Comparison of ENCODE assay signal across 1 cellular context in the genomic region with DNA sequence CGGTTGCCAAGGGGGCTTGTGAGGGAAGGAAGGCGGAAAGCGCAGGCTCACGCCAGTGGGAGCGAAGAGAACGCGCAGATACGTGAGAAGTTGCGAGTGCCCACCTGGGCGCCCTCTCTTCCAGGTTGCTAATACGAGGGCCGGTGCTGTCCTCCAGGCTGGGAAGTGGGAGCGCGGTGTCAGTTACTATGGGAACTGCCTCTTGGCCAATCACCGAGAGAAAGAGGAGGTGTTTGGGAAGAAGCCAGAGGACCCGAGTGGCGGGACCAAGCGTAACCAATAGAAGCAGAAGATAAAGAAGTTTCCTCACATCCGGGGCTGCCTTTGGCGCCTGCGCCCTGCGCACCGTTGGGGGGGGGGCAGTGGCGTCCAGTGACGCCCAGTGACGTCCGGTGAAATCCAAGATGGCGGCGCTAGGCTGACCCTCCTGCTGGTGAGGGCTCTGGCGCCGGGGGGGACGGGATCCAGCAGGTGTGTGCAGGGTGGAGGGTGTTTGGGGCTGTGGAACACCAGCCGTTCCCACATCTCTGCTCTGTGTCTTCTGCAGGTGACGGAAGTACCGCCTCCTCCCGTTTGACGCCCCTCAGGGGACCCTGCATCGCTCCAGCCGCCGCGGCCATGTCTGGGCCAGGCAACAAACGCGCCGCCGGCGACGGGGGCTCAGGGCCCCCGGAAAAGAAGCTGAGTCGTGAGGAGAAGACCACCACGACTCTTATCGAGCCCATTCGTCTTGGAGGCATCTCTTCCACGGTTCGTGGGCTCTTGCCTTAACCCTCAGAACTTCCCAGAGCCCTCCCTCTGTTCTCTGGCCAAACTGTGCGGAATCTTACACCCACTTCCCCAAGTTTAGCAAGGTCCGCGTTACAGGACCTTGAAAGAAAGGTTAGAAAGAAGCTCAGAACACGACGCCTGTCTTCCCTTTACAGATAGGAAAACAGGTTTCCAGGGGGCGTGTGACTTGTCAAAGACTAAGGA.
TF ChIP-seq lines count a peak whose summit lies in the region.

Gene CFAP119, minus strand, starts transcription at position 135 of the 975 bp plus-strand sequence. CDS start 314 bp downstream, outside the sequence.
Gene RNF40, plus strand, starts transcription at position 395 of the 975 bp plus-strand sequence. Its CDS starts 224 bp downstream, at position 619.

TF ChIP-seq in HepG2, 621 proteins besides CTCF, POLR2A, EP300 and RAD21 (continued from another document and continues in another):
- TF ChIP-seq THAP9 (CRISPR knock-in tag; IDR thresholded peaks at IDR 0.05; ENCODE audit: borderline replicate concordance) (peak; percentile 99), SNAI1 (CRISPR knock-in tag; IDR thresholded peaks at IDR 0.05; ENCODE audit: borderline replicate concordance) (no peak; the same call in 1 of the 2 replicates), ZFP37 (CRISPR knock-in tag; IDR thresholded peaks at IDR 0.05; ENCODE audit: borderline replicate concordance) (peak; percentile 67; the same call in 1 of the 2 replicates), ZNF75D (CRISPR knock-in tag; IDR thresholded peaks at IDR 0.05; ENCODE audit: borderline replicate concordance) (no peak), FLYWCH1 (CRISPR knock-in tag; IDR thresholded peaks at IDR 0.05) (no peak), BCLAF1 (IDR thresholded peaks at IDR 0.05) (no peak), E2F5 (CRISPR knock-in tag; conservative IDR thresholded peaks at IDR 0.05) (peak; percentile 25; the same call in 1 of the 2 replicates), ZNF619 (CRISPR knock-in tag; IDR thresholded peaks at IDR 0.05) (0 out of 2 replicates have a peak, but pooled peaks have one; percentile 52), MBNL3 (CRISPR knock-in tag; conservative IDR thresholded peaks at IDR 0.05) (no peak), STAG1 (CRISPR knock-in tag; IDR thresholded peaks at IDR 0.05) (no peak; the same call in 1 of the 2 replicates), UBTF (CRISPR knock-in tag; IDR thresholded peaks at IDR 0.05) (peak; percentile 62), KLF9 (CRISPR knock-in tag; IDR thresholded peaks at IDR 0.05; ENCODE audit: low read depth) (0 out of 2 replicates have a peak, but pooled peaks have one; percentile 13), PHF21A (CRISPR knock-in tag; IDR thresholded peaks at IDR 0.05) (peak; percentile 64; the same call in 1 of the 2 replicates), USF2 (IDR thresholded peaks at IDR 0.05; ENCODE audit: low read depth, low read length) (no peak), USF2 (CRISPR knock-in tag; IDR thresholded peaks at IDR 0.05; ENCODE audit: borderline replicate concordance) (no peak), NR0B2 (CRISPR knock-in tag; IDR thresholded peaks at IDR 0.05) (no peak; the same call in 1 of the 2 replicates), MAZ (IDR thresholded peaks at IDR 0.05; ENCODE audit: borderline replicate concordance, low read depth, low read length) (0 out of 2 replicates have a peak, but pooled peaks have one; percentile 49), MAZ (CRISPR knock-in tag; IDR thresholded peaks at IDR 0.05; ENCODE audit: low read depth) (0 out of 2 replicates have a peak, but pooled peaks have one; percentile 57), SMAD1 (CRISPR knock-in tag; IDR thresholded peaks at IDR 0.05; ENCODE audit: borderline replicate concordance, low read depth) (no peak), SMAD3 (CRISPR knock-in tag; IDR thresholded peaks at IDR 0.05) (peak; percentile 87), PLRG1 (conservative IDR thresholded peaks at IDR 0.05) (no peak), ZNF350 (CRISPR knock-in tag; IDR thresholded peaks at IDR 0.05; ENCODE audit: borderline replicate concordance, low read depth) (peak; percentile 76), NCOR1 (IDR thresholded peaks at IDR 0.05; ENCODE audit: borderline replicate concordance, low read length) (peak; percentile 36; the same call in 1 of the 2 replicates), POLR2G (IDR thresholded peaks at IDR 0.05; ENCODE audit: low read depth, low read length) (peak; percentile 87), SIN3B (IDR thresholded peaks at IDR 0.05; ENCODE audit: low read length) (peak; percentile 77), ZNF598 (CRISPR knock-in tag; IDR thresholded peaks at IDR 0.05; ENCODE audit: borderline replicate concordance) (peak; percentile 66; the same call in 1 of the 2 replicates), ARNT2 (CRISPR knock-in tag; IDR thresholded peaks at IDR 0.05; ENCODE audit: low read depth) (peak; percentile 40; the same call in 1 of the 2 replicates), ZNF616 (CRISPR knock-in tag; IDR thresholded peaks at IDR 0.05; ENCODE audit: low read depth) (no peak), ZNF432 (CRISPR knock-in tag; IDR thresholded peaks at IDR 0.05; ENCODE audit: borderline replicate concordance) (no peak), THYN1 (CRISPR knock-in tag; IDR thresholded peaks at IDR 0.05; ENCODE audit: borderline replicate concordance, low read depth) (peak; percentile 99)
- TF ChIP-seq, protein P1, sequence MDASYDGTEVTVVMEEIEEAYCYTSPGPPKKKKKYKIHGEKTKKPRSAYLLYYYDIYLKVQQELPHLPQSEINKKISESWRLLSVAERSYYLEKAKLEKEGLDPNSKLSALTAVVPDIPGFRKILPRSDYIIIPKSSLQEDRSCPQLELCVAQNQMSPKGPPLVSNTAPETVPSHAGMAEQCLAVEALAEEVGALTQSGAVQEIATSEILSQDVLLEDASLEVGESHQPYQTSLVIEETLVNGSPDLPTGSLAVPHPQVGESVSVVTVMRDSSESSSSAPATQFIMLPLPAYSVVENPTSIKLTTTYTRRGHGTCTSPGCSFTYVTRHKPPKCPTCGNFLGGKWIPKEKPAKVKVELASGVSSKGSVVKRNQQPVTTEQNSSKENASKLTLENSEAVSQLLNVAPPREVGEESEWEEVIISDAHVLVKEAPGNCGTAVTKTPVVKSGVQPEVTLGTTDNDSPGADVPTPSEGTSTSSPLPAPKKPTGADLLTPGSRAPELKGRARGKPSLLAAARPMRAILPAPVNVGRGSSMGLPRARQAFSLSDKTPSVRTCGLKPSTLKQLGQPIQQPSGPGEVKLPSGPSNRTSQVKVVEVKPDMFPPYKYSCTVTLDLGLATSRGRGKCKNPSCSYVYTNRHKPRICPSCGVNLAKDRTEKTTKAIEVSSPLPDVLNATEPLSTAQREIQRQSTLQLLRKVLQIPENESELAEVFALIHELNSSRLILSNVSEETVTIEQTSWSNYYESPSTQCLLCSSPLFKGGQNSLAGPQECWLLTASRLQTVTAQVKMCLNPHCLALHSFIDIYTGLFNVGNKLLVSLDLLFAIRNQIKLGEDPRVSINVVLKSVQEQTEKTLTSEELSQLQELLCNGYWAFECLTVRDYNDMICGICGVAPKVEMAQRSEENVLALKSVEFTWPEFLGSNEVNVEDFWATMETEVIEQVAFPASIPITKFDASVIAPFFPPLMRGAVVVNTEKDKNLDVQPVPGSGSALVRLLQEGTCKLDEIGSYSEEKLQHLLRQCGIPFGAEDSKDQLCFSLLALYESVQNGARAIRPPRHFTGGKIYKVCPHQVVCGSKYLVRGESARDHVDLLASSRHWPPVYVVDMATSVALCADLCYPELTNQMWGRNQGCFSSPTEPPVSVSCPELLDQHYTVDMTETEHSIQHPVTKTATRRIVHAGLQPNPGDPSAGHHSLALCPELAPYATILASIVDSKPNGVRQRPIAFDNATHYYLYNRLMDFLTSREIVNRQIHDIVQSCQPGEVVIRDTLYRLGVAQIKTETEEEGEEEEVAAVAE (CRISPR knock-in tag; IDR thresholded peaks at IDR 0.05; ENCODE audit: borderline replicate concordance): peak; percentile 87; the same call in 1 of the 2 replicates
- TF ChIP-seq, protein P2, sequence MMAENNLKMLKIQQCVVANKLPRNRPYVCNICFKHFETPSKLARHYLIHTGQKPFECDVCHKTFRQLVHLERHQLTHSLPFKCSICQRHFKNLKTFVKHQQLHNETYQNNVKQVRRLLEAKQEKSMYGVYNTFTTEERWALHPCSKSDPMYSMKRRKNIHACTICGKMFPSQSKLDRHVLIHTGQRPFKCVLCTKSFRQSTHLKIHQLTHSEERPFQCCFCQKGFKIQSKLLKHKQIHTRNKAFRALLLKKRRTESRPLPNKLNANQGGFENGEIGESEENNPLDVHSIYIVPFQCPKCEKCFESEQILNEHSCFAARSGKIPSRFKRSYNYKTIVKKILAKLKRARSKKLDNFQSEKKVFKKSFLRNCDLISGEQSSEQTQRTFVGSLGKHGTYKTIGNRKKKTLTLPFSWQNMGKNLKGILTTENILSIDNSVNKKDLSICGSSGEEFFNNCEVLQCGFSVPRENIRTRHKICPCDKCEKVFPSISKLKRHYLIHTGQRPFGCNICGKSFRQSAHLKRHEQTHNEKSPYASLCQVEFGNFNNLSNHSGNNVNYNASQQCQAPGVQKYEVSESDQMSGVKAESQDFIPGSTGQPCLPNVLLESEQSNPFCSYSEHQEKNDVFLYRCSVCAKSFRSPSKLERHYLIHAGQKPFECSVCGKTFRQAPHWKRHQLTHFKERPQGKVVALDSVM (CRISPR knock-in tag; IDR thresholded peaks at IDR 0.05): peak; percentile 43; the same call in 1 of the 2 replicates
